In genomic region chr6:85464722-85465150, GRCh38 we compare ENCODE assay signal across 9 cellular contexts. TPM values are rescaled to one million over a fixed set of nuclear protein-coding genes. Genes with fewer than 3 reads are reported as not detected.
DNase-seq lines count a peak whose midpoint lies in the region; ATAC-seq lines count a peak whose summit lies in the region.
"Had no signal": no experiment of that assay in that cellular context is flagged by ENCODE, and none has a peak within 500 bp of the region (broad histone marks: within the 10 kb centered on the region; RNA-seq: fewer than 3 reads in every experiment).

No MANE protein-coding gene starts in this region.

- peak overlapping the region; percentile 28 for H3K4me3 Mint-ChIP-seq in memory B cell

- H3K4me1 Mint-ChIP-seq in memory B cell, result peaks cover 39% of the 10 kb centered on the region

- no peaks in the 10 kb centered on the region for H3K36me3 Mint-ChIP-seq in activated naive CD4-positive, alpha-beta T cell treated with anti-CD3 and anti-CD28 coated beads, Interleukin-2, amount 50 U/mL, for 72 hours
- peaks cover 10% of the 10 kb centered on the region for H3K36me3 Mint-ChIP-seq in memory B cell

- DNase-seq in AML-193 (lab: John Stamatoyannopoulos, UW) (peak; percentile 40 to 55), LoVo (ENCODE audit: low spot score) (peak; percentile 74), memory B cell (ENCODE audit: low spot score in 2 of 2) (no peak), left ventricle myocardium superior (no peak), cerebellar nuclear complex (lab: John Stamatoyannopoulos, UW) (no peak)
- peak; percentile 24 to 76 for DNase-seq in activated naive CD4-positive, alpha-beta T cell treated with anti-CD3 and anti-CD28 coated beads, Interleukin-2, amount 50 U/mL, for 72 hours (ENCODE audit: low spot score in 2 of 2)

- H3K27ac Mint-ChIP-seq in activated naive CD4-positive, alpha-beta T cell treated with anti-CD3 and anti-CD28 coated beads, Interleukin-2, amount 50 U/mL, for 72 hours, result peak overlapping the region; percentile 90 to 95
- H3K27ac Mint-ChIP-seq in memory B cell, result no peak overlapping the region

- H3K9me3 Mint-ChIP-seq in activated naive CD4-positive, alpha-beta T cell treated with anti-CD3 and anti-CD28 coated beads, Interleukin-2, amount 50 U/mL, for 72 hours, result no peaks in the 10 kb centered on the region
- H3K9me3 Mint-ChIP-seq in memory B cell, result no peaks in the 10 kb centered on the region
- H3K9me3 Mint-ChIP-seq: IgD-negative memory B cell had no signal

- ATAC-seq in activated naive CD4-positive, alpha-beta T cell treated with anti-CD3 and anti-CD28 coated beads, Interleukin-2, amount 50 U/mL, for 72 hours, result peak; percentile 85 to 87
- ATAC-seq in memory B cell (ENCODE audit: low read depth) (no peak), HG02623 (IDR thresholded peaks at IDR 0.05; ENCODE audit: unreplicated experiment) (no peak), GM21529 (IDR thresholded peaks at IDR 0.05; ENCODE audit: unreplicated experiment) (no peak), left ventricle myocardium superior (no peak)

- intact Hi-C loops in left ventricle myocardium superior (cut with micrococcal nuclease), result no loop called here

- H3K27me3 Mint-ChIP-seq in memory B cell, result no peaks in the 10 kb centered on the region
- H3K27me3 Mint-ChIP-seq: IgD-negative memory B cell had no signal

RNA-seq across cellular contexts. Expression of gene NT5E, which starts 14.9 kb away (rescaled TPM):
- under 1 TPM; 0.93 to 0.97 TPM for total RNA-seq in activated naive CD4-positive, alpha-beta T cell treated with anti-CD3 and anti-CD28 coated beads, Interleukin-2, amount 50 U/mL, for 72 hours
- 6.0 TPM for total RNA-seq in left ventricle myocardium superior

Comparison
In these comparisons a context has a peak if more than half of its experiments do, and no peak if none do; other contexts are left out.
1. DNase-seq: peak in AML-193 (2 of 2), LoVo (single experiment) and activated naive CD4-positive, alpha-beta T cell treated with anti-CD3 and anti-CD28 coated beads, Interleukin-2, amount 50 U/mL, for 72 hours (2 of 2); none in memory B cell (0 of 2), left ventricle myocardium superior (single experiment) and cerebellar nuclear complex (0 of 2).
2. ATAC-seq: peak in activated naive CD4-positive, alpha-beta T cell treated with anti-CD3 and anti-CD28 coated beads, Interleukin-2, amount 50 U/mL, for 72 hours (2 of 2); none in memory B cell (single experiment), HG02623 (single experiment), GM21529 (single experiment) and left ventricle myocardium superior (single experiment).